Comparison of ENCODE assay signal across 8 cellular contexts in genomic region chr17:27760069-27760885, GRCh38. TPM values are rescaled to one million over a fixed set of nuclear protein-coding genes. Genes with fewer than 3 reads are reported as not detected.
DNase-seq lines count a peak whose midpoint lies in the region; ATAC-seq and TF ChIP-seq lines count a peak whose summit lies in the region.

No MANE protein-coding gene starts in this region.

- no peak overlapping the region for H3K4me3 Mint-ChIP-seq in activated T-helper 1 cell treated with anti-CD3 and anti-CD28 coated beads, Interleukin-12 subunit alpha, Interleukin-12 subunit beta, Interleukin-2, Interleukin-4 antibody, amounts not matched to agents 30 ng/mL and 10 ng/mL and 1 ng/mL, durations not matched to agents 14 hours and 24 hours and 36 hours
- no peak overlapping the region for H3K4me3 Mint-ChIP-seq in osteocyte (ENCODE audit: unreplicated experiment)

- H3K9me3 Mint-ChIP-seq in activated T-helper 1 cell treated with anti-CD3 and anti-CD28 coated beads, Interleukin-12 subunit alpha, Interleukin-12 subunit beta, Interleukin-2, Interleukin-4 antibody, amounts not matched to agents 30 ng/mL and 10 ng/mL and 1 ng/mL, durations not matched to agents 14 hours and 24 hours and 36 hours: no peaks in the 10 kb centered on the region
- no peaks in the 10 kb centered on the region for H3K9me3 Mint-ChIP-seq in osteocyte (ENCODE audit: unreplicated experiment)

- H3K27me3 ChIP-seq in BE2C (no peaks in the 10 kb centered on the region), tibial artery (no peaks in the 10 kb centered on the region)

- H3K9me3 ChIP-seq in BE2C (no peaks in the 10 kb centered on the region), tibial artery (no peaks in the 10 kb centered on the region)

- H3K27ac ChIP-seq in tibial artery: no peak overlapping the region

- peak; percentile 73 for TF ChIP-seq CTCF in BE2C (IDR thresholded peaks at IDR 0.05; ENCODE audit: low read depth, low read length)
- peak; percentile 82 for TF ChIP-seq CTCF in fibroblast of villous mesenchyme (IDR thresholded peaks at IDR 0.05; ENCODE audit: insufficient read depth, low read depth, low read length)
- TF ChIP-seq CTCF in osteocyte (IDR thresholded peaks at IDR 0.05): peak; percentile 89
- TF ChIP-seq CTCF in tibial artery (IDR thresholded peaks at IDR 0.05): peak; percentile 73 to 91

- H3K27ac Mint-ChIP-seq in activated T-helper 1 cell treated with anti-CD3 and anti-CD28 coated beads, Interleukin-12 subunit alpha, Interleukin-12 subunit beta, Interleukin-2, Interleukin-4 antibody, amounts not matched to agents 30 ng/mL and 10 ng/mL and 1 ng/mL, durations not matched to agents 14 hours and 24 hours and 36 hours: no peak overlapping the region
- no peak overlapping the region for H3K27ac Mint-ChIP-seq in osteocyte (ENCODE audit: unreplicated experiment)

- no peak for ATAC-seq in HG03342 (IDR thresholded peaks at IDR 0.05; ENCODE audit: unreplicated experiment)

- H3K36me3 ChIP-seq in BE2C (no peaks in the 10 kb centered on the region), tibial artery (no peaks in the 10 kb centered on the region)

- no peaks in the 10 kb centered on the region for H3K27me3 Mint-ChIP-seq in activated T-helper 1 cell treated with anti-CD3 and anti-CD28 coated beads, Interleukin-12 subunit alpha, Interleukin-12 subunit beta, Interleukin-2, Interleukin-4 antibody, amounts not matched to agents 30 ng/mL and 10 ng/mL and 1 ng/mL, durations not matched to agents 14 hours and 24 hours and 36 hours (ENCODE audit: insufficient read depth)
- peaks cover 6% of the 10 kb centered on the region for H3K27me3 Mint-ChIP-seq in osteocyte (ENCODE audit: unreplicated experiment)

- DNase-seq in BE2C (peak; percentile 54), H4 (ENCODE audit: low spot score) (peak; percentile 16), OCI-M1 (lab: John Stamatoyannopoulos, UW) (peak; percentile 85), fibroblast of villous mesenchyme (ENCODE audit: low read depth) (peak; percentile 32), osteocyte (ENCODE audit: extremely low spot score, unreplicated experiment) (peak; percentile 90), tibial artery (peak; percentile 60 to 75)
- peak; percentile 48 for DNase-seq in activated T-helper 1 cell treated with anti-CD3 and anti-CD28 coated beads, Interleukin-12 subunit alpha, Interleukin-12 subunit beta, Interleukin-2, Interleukin-4 antibody, amounts not matched to agents 30 ng/mL and 10 ng/mL and 1 ng/mL, durations not matched to agents 14 hours and 24 hours and 36 hours (ENCODE audit: low spot score)

- intact Hi-C loops in activated T-helper 1 cell treated with anti-CD3 and anti-CD28 coated beads, Interleukin-12 subunit alpha, Interleukin-12 subunit beta, Interleukin-2, Interleukin-4 antibody, amounts not matched to agents 30 ng/mL and 10 ng/mL and 1 ng/mL, durations not matched to agents 14 hours and 24 hours and 36 hours (cut with micrococcal nuclease): loop anchor here (1.0 kb wide), 3 partner anchors 45 to 491 kb away; no protein-coding TSS in a partner anchor
- intact Hi-C loops in tibial artery (cut with DNase I; ENCODE audit: low total_unique reads): no loop called here

- H3K4me1 ChIP-seq in BE2C (no peaks in the 10 kb centered on the region), tibial artery (no peaks in the 10 kb centered on the region)

- H3K4me3 ChIP-seq in BE2C (ENCODE audit: low read depth, low read length): no peak overlapping the region
- no peak overlapping the region for H3K4me3 ChIP-seq in fibroblast of villous mesenchyme (ENCODE audit: low read depth, low read length)
- no peak overlapping the region for H3K4me3 ChIP-seq in tibial artery

- no peaks in the 10 kb centered on the region for H3K36me3 Mint-ChIP-seq in activated T-helper 1 cell treated with anti-CD3 and anti-CD28 coated beads, Interleukin-12 subunit alpha, Interleukin-12 subunit beta, Interleukin-2, Interleukin-4 antibody, amounts not matched to agents 30 ng/mL and 10 ng/mL and 1 ng/mL, durations not matched to agents 14 hours and 24 hours and 36 hours (ENCODE audit: low read depth)
- H3K36me3 Mint-ChIP-seq in osteocyte (ENCODE audit: unreplicated experiment): no peaks in the 10 kb centered on the region

- no peaks in the 10 kb centered on the region for H3K4me1 Mint-ChIP-seq in activated T-helper 1 cell treated with anti-CD3 and anti-CD28 coated beads, Interleukin-12 subunit alpha, Interleukin-12 subunit beta, Interleukin-2, Interleukin-4 antibody, amounts not matched to agents 30 ng/mL and 10 ng/mL and 1 ng/mL, durations not matched to agents 14 hours and 24 hours and 36 hours (ENCODE audit: low read depth)
- H3K4me1 Mint-ChIP-seq in osteocyte (ENCODE audit: unreplicated experiment): no peaks in the 10 kb centered on the region

RNA-seq across cellular contexts. Expression of gene NOS2, which starts 40.1 kb away (rescaled TPM):
- polyA plus RNA-seq in BE2C (2012; ENCODE audit: insufficient read depth, insufficient read length, low read depth): 2.0 TPM
- 0.02 TPM in 1 of 2 replicates, not detected in the other for total RNA-seq in H4 (2014; rRNA removed; shearing (Covaris generic))
- total RNA-seq in activated T-helper 1 cell treated with anti-CD3 and anti-CD28 coated beads, Interleukin-12 subunit alpha, Interleukin-12 subunit beta, Interleukin-2, Interleukin-4 antibody, amounts not matched to agents 30 ng/mL and 10 ng/mL and 1 ng/mL, durations not matched to agents 14 hours and 24 hours and 36 hours: not detected in 2 replicates
- not detected in 2 replicates for total RNA-seq in fibroblast of villous mesenchyme
- not detected in 2 replicates for total RNA-seq in osteocyte

Comparison
In these comparisons a context has a peak if more than half of its experiments do, and no peak if none do; other contexts are left out.
1. DNase-seq: peak in every context shown above with its lines; median percentile 90 in osteocyte; 85 in OCI-M1; 68 in tibial artery; 54 in BE2C; 48 in activated T-helper 1 cell treated with anti-CD3 and anti-CD28 coated beads, Interleukin-12 subunit alpha, Interleukin-12 subunit beta, Interleukin-2, Interleukin-4 antibody, amounts not matched to agents 30 ng/mL and 10 ng/mL and 1 ng/mL, durations not matched to agents 14 hours and 24 hours and 36 hours; 32 in fibroblast of villous mesenchyme; 16 in H4.